9 cellular contexts compared by ENCODE assay signal in genomic region chr2:230905448-230906430, GRCh38. TPM values are rescaled to one million over a fixed set of nuclear protein-coding genes. Genes with fewer than 3 reads are reported as not detected.
DNase-seq lines count a peak whose midpoint lies in the region; ATAC-seq and TF ChIP-seq lines count a peak whose summit lies in the region.
"Had no signal": no experiment of that assay in that cellular context is flagged by ENCODE, and none has a peak within 500 bp of the region (broad histone marks: within the 10 kb centered on the region; RNA-seq: fewer than 3 reads in every experiment).

No MANE protein-coding gene starts in this region.

- WGBS in sigmoid colon, 2 donors = 62 to 82% methylated on average over 18 of the region's 18 CpGs

- H3K36me3 ChIP-seq in BLaER1 = no peaks in the 10 kb centered on the region
- H3K36me3 ChIP-seq in sigmoid colon = no peaks in the 10 kb centered on the region

- peaks cover 26% of the 10 kb centered on the region for H3K4me1 Mint-ChIP-seq in T-helper 2 cell treated with Interferon-gamma antibody and Interleukin-4, amounts not matched to agents 5 μg/mL and 100 μg/mL, for 36 hours (ENCODE audit: low read depth)
- peaks cover 76% of the 10 kb centered on the region for H3K4me1 Mint-ChIP-seq in activated naive CD8-positive, alpha-beta T cell (ENCODE audit: low read depth)

- H3K4me2 ChIP-seq in BLaER1 = peak overlapping the region; percentile 35

- no peaks in the 10 kb centered on the region for H3K36me3 Mint-ChIP-seq in T-helper 2 cell treated with Interferon-gamma antibody and Interleukin-4, amounts not matched to agents 5 μg/mL and 100 μg/mL, for 36 hours (ENCODE audit: low read depth)
- H3K36me3 Mint-ChIP-seq in activated naive CD8-positive, alpha-beta T cell = peaks cover 21% of the 10 kb centered on the region

- no peaks in the 10 kb centered on the region for H3K27me3 ChIP-seq in BLaER1
- H3K27me3 ChIP-seq in sigmoid colon = no peaks in the 10 kb centered on the region

- no peak for TF ChIP-seq POLR2A in sigmoid colon (IDR thresholded peaks at IDR 0.05)

- no peaks in the 10 kb centered on the region for H3K9me3 ChIP-seq in BLaER1
- H3K9me3 ChIP-seq in sigmoid colon = no peaks in the 10 kb centered on the region

- H3K9ac ChIP-seq in BLaER1 = no peak overlapping the region

- DNase-seq in T-helper 2 cell treated with Interferon-gamma antibody and Interleukin-4, amounts not matched to agents 5 μg/mL and 100 μg/mL, for 36 hours (ENCODE audit: low spot score) = peak; percentile 86
- DNase-seq in sigmoid colon (peak; percentile 48), NCI-H2029 treated with DMSO at 0.1 percent for 48 hours (lab: John Stamatoyannopoulos, UW) (no peak), NCI-H2171 (lab: John Stamatoyannopoulos, UW) (no peak), NCI-H748 (lab: John Stamatoyannopoulos, UW; ENCODE audit: unreplicated experiment) (no peak)
- DNase-seq: C1 segment of cervical spinal cord had no signal

- H3K27me3 Mint-ChIP-seq in T-helper 2 cell treated with Interferon-gamma antibody and Interleukin-4, amounts not matched to agents 5 μg/mL and 100 μg/mL, for 36 hours (ENCODE audit: low read depth) = peaks cover 18% of the 10 kb centered on the region
- H3K27me3 Mint-ChIP-seq in activated naive CD8-positive, alpha-beta T cell = no peaks in the 10 kb centered on the region

- peaks cover 63% of the 10 kb centered on the region for H3K4me1 ChIP-seq in BLaER1
- no peaks in the 10 kb centered on the region for H3K4me1 ChIP-seq in sigmoid colon

- no peaks in the 10 kb centered on the region for H3K9me3 Mint-ChIP-seq in T-helper 2 cell treated with Interferon-gamma antibody and Interleukin-4, amounts not matched to agents 5 μg/mL and 100 μg/mL, for 36 hours
- H3K9me3 Mint-ChIP-seq in activated naive CD8-positive, alpha-beta T cell (ENCODE audit: low read depth) = no peaks in the 10 kb centered on the region

- TF ChIP-seq EP300 in sigmoid colon (IDR thresholded peaks at IDR 0.05) = no peak

- no peak overlapping the region for H3K4me3 ChIP-seq in BLaER1
- H3K4me3 ChIP-seq in sigmoid colon = no peak overlapping the region

- peak overlapping the region; percentile 27 for H3K27ac Mint-ChIP-seq in T-helper 2 cell treated with Interferon-gamma antibody and Interleukin-4, amounts not matched to agents 5 μg/mL and 100 μg/mL, for 36 hours
- peak overlapping the region; percentile 98 for H3K27ac Mint-ChIP-seq in activated naive CD8-positive, alpha-beta T cell

- no peak overlapping the region for H3K4me3 Mint-ChIP-seq in T-helper 2 cell treated with Interferon-gamma antibody and Interleukin-4, amounts not matched to agents 5 μg/mL and 100 μg/mL, for 36 hours
- peak overlapping the region; percentile 79 for H3K4me3 Mint-ChIP-seq in activated naive CD8-positive, alpha-beta T cell

- TF ChIP-seq CTCF in sigmoid colon (IDR thresholded peaks at IDR 0.05) = no peak

- intact Hi-C loops in sigmoid colon (cut with DNase I) = no loop called here

- no peaks in the 10 kb centered on the region for H4K20me1 ChIP-seq in BLaER1

- H3K27ac ChIP-seq in BLaER1 (no peak overlapping the region; the same call in 1 of the 2 replicates), sigmoid colon (no peak overlapping the region)

- no peak for ATAC-seq in HG03469 (IDR thresholded peaks at IDR 0.05; ENCODE audit: unreplicated experiment)

RNA-seq across cellular contexts. Expression of gene GPR55, which starts 19.3 kb away (rescaled TPM):
- total RNA-seq in sigmoid colon = not detected
- 1 to 10 TPM in 1 of 3 donors, under 1 TPM in 1, not detected in 1; 0.23 to 1.4 TPM for polyA plus RNA-seq in sigmoid colon

RNA-seq across cellular contexts. Expression of gene ITM2C, which starts 41.0 kb away (rescaled TPM):
- total RNA-seq in sigmoid colon = 100 to 1,000 TPM; 107 to 206 (median 117) TPM
- polyA plus RNA-seq in sigmoid colon = 1,000 to 10,000 TPM in 1 of 3 donors, 100 to 1,000 TPM in 2; 489 to 1,275 (median 498) TPM

Comparison
In these comparisons a context has a peak if more than half of its experiments do, and no peak if none do; other contexts are left out.
1. DNase-seq: peak in T-helper 2 cell treated with Interferon-gamma antibody and Interleukin-4, amounts not matched to agents 5 μg/mL and 100 μg/mL, for 36 hours (single experiment) and sigmoid colon (single experiment); none in NCI-H2029 treated with DMSO at 0.1 percent for 48 hours (single experiment), NCI-H2171 (single experiment) and NCI-H748 (single experiment).